Comparison of ENCODE assay signal across 1 cellular context in the genomic region with DNA sequence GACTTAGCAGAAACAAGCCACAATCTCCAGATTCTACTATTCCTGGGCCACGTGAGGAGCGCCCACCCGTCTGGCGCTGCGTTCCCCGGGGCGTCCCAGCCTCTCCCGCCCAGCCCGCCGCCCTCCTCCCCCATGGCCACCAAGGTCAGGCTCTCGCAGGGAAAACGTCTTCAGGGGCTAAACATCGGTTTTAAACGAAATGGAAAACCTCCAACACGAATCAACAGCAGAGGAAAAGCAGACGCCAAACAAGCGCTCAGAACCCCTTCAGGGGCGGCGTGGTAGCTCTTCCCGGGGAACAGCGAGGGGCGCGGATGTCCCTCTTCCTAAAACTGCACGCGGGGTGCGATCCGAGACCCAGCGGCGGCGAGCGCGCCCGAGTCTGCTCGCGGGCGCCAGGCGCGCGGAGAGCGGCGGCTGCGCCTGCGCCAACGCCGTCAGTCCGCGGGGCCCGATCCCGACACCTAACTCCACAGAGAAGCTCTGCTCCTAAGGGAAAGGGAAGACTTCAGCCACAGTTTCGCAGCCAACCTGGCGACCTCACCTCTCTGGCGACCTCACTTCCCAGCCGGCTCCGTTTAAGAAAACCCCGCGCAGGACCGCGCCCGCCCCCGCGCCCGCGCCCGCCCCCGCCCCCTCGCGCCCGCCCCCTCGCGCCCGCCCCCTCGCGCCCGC.
A peak's percentile ranks its signal among the peaks of the same experiment; 100 is the strongest.
TF ChIP-seq lines count a peak whose summit lies in the region.

No MANE protein-coding gene starts in this region.

TF ChIP-seq in HepG2, 621 proteins besides CTCF, POLR2A, EP300 and RAD21 (continued from another document and continues in another):
- TF ChIP-seq, protein P1, sequence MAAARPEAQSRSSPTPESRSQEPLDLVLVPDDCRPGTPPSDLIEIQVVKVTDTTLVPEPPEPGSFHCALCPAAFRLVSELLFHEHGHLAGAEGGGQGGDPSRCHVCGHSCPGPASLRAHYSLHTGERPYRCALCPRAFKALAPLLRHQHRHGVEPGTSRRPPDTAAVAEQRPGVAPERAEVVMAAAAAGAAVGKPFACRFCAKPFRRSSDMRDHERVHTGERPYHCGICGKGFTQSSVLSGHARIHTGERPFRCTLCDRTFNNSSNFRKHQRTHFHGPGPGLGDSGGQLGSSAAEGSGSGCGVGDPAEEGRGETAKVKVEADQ (CRISPR knock-in tag; IDR thresholded peaks at IDR 0.05; ENCODE audit: borderline replicate concordance) = 0 out of 2 replicates have a peak, but pooled peaks have one; percentile 24
- TF ChIP-seq SMAD3 (CRISPR knock-in tag; IDR thresholded peaks at IDR 0.05) = 0 out of 2 replicates have a peak, but pooled peaks have one; percentile 18
- no peak for TF ChIP-seq MAZ (IDR thresholded peaks at IDR 0.05; ENCODE audit: borderline replicate concordance, low read depth, low read length)
- TF ChIP-seq MAZ (CRISPR knock-in tag; IDR thresholded peaks at IDR 0.05; ENCODE audit: low read depth) = peak; percentile 25
- TF ChIP-seq, protein P2, sequence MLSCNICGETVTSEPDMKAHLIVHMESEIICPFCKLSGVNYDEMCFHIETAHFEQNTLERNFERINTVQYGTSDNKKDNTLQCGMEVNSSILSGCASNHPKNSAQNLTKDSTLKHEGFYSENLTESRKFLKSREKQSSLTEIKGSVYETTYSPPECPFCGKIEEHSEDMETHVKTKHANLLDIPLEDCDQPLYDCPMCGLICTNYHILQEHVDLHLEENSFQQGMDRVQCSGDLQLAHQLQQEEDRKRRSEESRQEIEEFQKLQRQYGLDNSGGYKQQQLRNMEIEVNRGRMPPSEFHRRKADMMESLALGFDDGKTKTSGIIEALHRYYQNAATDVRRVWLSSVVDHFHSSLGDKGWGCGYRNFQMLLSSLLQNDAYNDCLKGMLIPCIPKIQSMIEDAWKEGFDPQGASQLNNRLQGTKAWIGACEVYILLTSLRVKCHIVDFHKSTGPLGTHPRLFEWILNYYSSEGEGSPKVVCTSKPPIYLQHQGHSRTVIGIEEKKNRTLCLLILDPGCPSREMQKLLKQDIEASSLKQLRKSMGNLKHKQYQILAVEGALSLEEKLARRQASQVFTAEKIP (CRISPR knock-in tag; IDR thresholded peaks at IDR 0.05; ENCODE audit: borderline replicate concordance) = no peak
- TF ChIP-seq, protein P3, sequence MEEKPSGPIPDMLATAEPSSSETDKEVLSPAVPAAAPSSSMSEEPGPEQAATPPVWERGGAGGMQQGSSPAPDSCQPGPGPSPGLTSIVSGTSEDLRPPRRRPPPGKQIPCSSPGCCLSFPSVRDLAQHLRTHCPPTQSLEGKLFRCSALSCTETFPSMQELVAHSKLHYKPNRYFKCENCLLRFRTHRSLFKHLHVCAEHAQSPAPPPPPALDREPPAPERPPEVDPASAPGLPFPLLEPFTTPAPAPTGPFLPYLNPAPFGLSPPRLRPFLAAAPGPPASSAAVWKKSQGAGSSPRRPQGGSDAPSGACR (CRISPR knock-in tag; IDR thresholded peaks at IDR 0.05) = peak; percentile 75; the same call in 1 of the 2 replicates
- no peak for TF ChIP-seq HOXA9 (CRISPR knock-in tag; IDR thresholded peaks at IDR 0.05; ENCODE audit: borderline replicate concordance)
- TF ChIP-seq ZBTB10 (CRISPR knock-in tag; IDR thresholded peaks at IDR 0.05; ENCODE audit: borderline replicate concordance) = no peak; the same call in 1 of the 2 replicates
- peak; percentile 53; the same call in 1 of the 2 replicates for TF ChIP-seq ZNF687 (CRISPR knock-in tag; IDR thresholded peaks at IDR 0.05)
- TF ChIP-seq SALL1 (CRISPR knock-in tag; IDR thresholded peaks at IDR 0.05) = peak; percentile 20; the same call in 1 of the 2 replicates
- TF ChIP-seq ZNF441 (CRISPR knock-in tag; IDR thresholded peaks at IDR 0.05; ENCODE audit: borderline replicate concordance) = peak; percentile 66; the same call in 1 of the 2 replicates
- peak; percentile 53 for TF ChIP-seq TAF15 (IDR thresholded peaks at IDR 0.05; ENCODE audit: low read depth, low read length, poor library complexity, severe bottlenecking)
- TF ChIP-seq ZNF644 (CRISPR knock-in tag; IDR thresholded peaks at IDR 0.05; ENCODE audit: low read depth) = no peak
- TF ChIP-seq YEATS2 (CRISPR knock-in tag; IDR thresholded peaks at IDR 0.05; ENCODE audit: borderline replicate concordance) = peak; percentile 41; the same call in 1 of the 2 replicates
- peak; percentile 43; the same call in 1 of the 2 replicates for TF ChIP-seq KMT2A (CRISPR knock-in tag; IDR thresholded peaks at IDR 0.05)
- peak; percentile 33; the same call in 1 of the 2 replicates for TF ChIP-seq HDAC1 (CRISPR knock-in tag; IDR thresholded peaks at IDR 0.05)
- TF ChIP-seq SIN3A (IDR thresholded peaks at IDR 0.05; ENCODE audit: borderline replicate concordance, low read depth, low read length) = peak; percentile 21; the same call in 1 of the 2 replicates
- TF ChIP-seq ZBTB14 (CRISPR knock-in tag; IDR thresholded peaks at IDR 0.05) = peak; percentile 72; the same call in 1 of the 2 replicates
- TF ChIP-seq, protein P4, sequence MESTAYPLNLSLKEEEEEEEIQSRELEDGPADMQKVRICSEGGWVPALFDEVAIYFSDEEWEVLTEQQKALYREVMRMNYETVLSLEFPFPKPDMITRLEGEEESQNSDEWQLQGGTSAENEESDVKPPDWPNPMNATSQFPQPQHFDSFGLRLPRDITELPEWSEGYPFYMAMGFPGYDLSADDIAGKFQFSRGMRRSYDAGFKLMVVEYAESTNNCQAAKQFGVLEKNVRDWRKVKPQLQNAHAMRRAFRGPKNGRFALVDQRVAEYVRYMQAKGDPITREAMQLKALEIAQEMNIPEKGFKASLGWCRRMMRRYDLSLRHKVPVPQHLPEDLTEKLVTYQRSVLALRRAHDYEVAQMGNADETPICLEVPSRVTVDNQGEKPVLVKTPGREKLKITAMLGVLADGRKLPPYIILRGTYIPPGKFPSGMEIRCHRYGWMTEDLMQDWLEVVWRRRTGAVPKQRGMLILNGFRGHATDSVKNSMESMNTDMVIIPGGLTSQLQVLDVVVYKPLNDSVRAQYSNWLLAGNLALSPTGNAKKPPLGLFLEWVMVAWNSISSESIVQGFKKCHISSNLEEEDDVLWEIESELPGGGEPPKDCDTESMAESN (CRISPR knock-in tag; conservative IDR thresholded peaks at IDR 0.05) = 0 out of 2 replicates have a peak, but pooled peaks have one; percentile 2
- 0 out of 2 replicates have a peak, but pooled peaks have one; percentile 56 for TF ChIP-seq ZNF124 (CRISPR knock-in tag; IDR thresholded peaks at IDR 0.05)
- no peak for TF ChIP-seq ZNF883 (CRISPR knock-in tag; IDR thresholded peaks at IDR 0.05; ENCODE audit: not compliant biosample characterization)
- peak; percentile 68 for TF ChIP-seq YEATS4 (CRISPR knock-in tag; IDR thresholded peaks at IDR 0.05; ENCODE audit: borderline replicate concordance)
- 0 out of 2 replicates have a peak, but pooled peaks have one; percentile 29 for TF ChIP-seq CREBL2 (CRISPR knock-in tag; IDR thresholded peaks at IDR 0.05; ENCODE audit: borderline replicate concordance)
- TF ChIP-seq, protein P5, sequence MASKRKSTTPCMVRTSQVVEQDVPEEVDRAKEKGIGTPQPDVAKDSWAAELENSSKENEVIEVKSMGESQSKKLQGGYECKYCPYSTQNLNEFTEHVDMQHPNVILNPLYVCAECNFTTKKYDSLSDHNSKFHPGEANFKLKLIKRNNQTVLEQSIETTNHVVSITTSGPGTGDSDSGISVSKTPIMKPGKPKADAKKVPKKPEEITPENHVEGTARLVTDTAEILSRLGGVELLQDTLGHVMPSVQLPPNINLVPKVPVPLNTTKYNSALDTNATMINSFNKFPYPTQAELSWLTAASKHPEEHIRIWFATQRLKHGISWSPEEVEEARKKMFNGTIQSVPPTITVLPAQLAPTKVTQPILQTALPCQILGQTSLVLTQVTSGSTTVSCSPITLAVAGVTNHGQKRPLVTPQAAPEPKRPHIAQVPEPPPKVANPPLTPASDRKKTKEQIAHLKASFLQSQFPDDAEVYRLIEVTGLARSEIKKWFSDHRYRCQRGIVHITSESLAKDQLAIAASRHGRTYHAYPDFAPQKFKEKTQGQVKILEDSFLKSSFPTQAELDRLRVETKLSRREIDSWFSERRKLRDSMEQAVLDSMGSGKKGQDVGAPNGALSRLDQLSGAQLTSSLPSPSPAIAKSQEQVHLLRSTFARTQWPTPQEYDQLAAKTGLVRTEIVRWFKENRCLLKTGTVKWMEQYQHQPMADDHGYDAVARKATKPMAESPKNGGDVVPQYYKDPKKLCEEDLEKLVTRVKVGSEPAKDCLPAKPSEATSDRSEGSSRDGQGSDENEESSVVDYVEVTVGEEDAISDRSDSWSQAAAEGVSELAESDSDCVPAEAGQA (IDR thresholded peaks at IDR 0.05; ENCODE audit: low read depth) = no peak
- TF ChIP-seq, protein P5 (CRISPR knock-in tag; IDR thresholded peaks at IDR 0.05; ENCODE audit: borderline replicate concordance) = peak; percentile 16; the same call in 1 of the 2 replicates
- no peak for TF ChIP-seq SMARCE1 (IDR thresholded peaks at IDR 0.05; ENCODE audit: borderline replicate concordance)
- peak; percentile 54; the same call in 1 of the 2 replicates for TF ChIP-seq DRAP1 (CRISPR knock-in tag; IDR thresholded peaks at IDR 0.05)
